ENCODE assay signal across 1 cellular context in genomic region chr15:57345584-57345983, GRCh38.
TF ChIP-seq lines count a peak whose summit lies in the region.

No MANE protein-coding gene starts in this region.

TF ChIP-seq in HEK293, 187 proteins besides CTCF, POLR2A, EP300 and RAD21 (continued from another document):
- no peak for TF ChIP-seq ZBTB44 (tag by site-specific recombination; IDR thresholded peaks at IDR 0.05)
- TF ChIP-seq, protein P1, sequence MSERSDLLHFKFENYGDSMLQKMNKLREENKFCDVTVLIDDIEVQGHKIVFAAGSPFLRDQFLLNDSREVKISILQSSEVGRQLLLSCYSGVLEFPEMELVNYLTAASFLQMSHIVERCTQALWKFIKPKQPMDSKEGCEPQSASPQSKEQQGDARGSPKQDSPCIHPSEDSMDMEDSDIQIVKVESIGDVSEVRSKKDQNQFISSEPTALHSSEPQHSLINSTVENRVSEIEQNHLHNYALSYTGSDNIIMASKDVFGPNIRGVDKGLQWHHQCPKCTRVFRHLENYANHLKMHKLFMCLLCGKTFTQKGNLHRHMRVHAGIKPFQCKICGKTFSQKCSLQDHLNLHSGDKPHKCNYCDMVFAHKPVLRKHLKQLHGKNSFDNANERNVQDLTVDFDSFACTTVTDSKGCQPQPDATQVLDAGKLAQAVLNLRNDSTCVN (tag by site-specific recombination; optimal IDR thresholded peaks at IDR 0.05) = no peak
